ENCODE assay signal across 18 cellular contexts in genomic region chr16:69367980-69368379, GRCh38. TPM values are rescaled to one million over a fixed set of nuclear protein-coding genes. Genes with fewer than 3 reads are reported as not detected.
DNase-seq lines count a peak whose midpoint lies in the region; ATAC-seq and TF ChIP-seq lines count a peak whose summit lies in the region.
"Had no signal": no experiment of that assay in that cellular context is flagged by ENCODE, and none has a peak within 500 bp of the region (broad histone marks: within the 10 kb centered on the region; RNA-seq: fewer than 3 reads in every experiment).

No MANE protein-coding gene starts in this region.

- H3K9ac ChIP-seq in IMR-90 (ENCODE audit: low read depth, low read length), result no peak overlapping the region

- TF ChIP-seq POLR2A in IMR-90 (IDR thresholded peaks at IDR 0.05; ENCODE audit: low read depth, low read length), result no peak

- no peak overlapping the region for H4K8ac ChIP-seq in IMR-90 (ENCODE audit: low read depth in 2 of 2, low read length in 2 of 2)

- H3K18ac ChIP-seq in IMR-90 (ENCODE audit: low read depth, low read length), result no peak overlapping the region

- H2AFZ ChIP-seq in IMR-90 (replicated peaks; ENCODE audit: low read length, poor library complexity), result no peak overlapping the region

- no peaks in the 10 kb centered on the region; the same call in 1 of the 2 replicates for H3K4me1 ChIP-seq in IMR-90 (ENCODE audit: control insufficient read depth, insufficient read depth, low read length)

- no peak overlapping the region for H3K4ac ChIP-seq in IMR-90 (ENCODE audit: low read depth, low read length)

- no peak for TF ChIP-seq CTCF in AG04450 (IDR thresholded peaks at IDR 0.05; ENCODE audit: low read depth, low read length)
- no peak for TF ChIP-seq CTCF in IMR-90 (conservative IDR thresholded peaks at IDR 0.05; ENCODE audit: low read depth, low read length)

- POLR2A ChIA-PET in AG04450 (lab: Yijun Ruan, JAX) (no interaction called here), IMR-90 (lab: Charles Lee; ENCODE audit: unreplicated experiment) (no interaction called here)

- no peak overlapping the region for H2BK15ac ChIP-seq in IMR-90 (ENCODE audit: low read depth, low read length)

- no peak overlapping the region for H3K23ac ChIP-seq in IMR-90 (ENCODE audit: low read depth, low read length)

- in situ Hi-C loops in IMR-90 (cut with MboI; ENCODE audit: low sequenced_read_pairs), result no loop called here

- DNase-seq in AG04450 (ENCODE audit: low read depth, low spot score), result no peak
- DNase-seq in IMR-90, result peak; percentile 71
- peak; percentile 99 for DNase-seq in amniotic epithelial cell (ENCODE audit: low read depth)
- peak; percentile 6 for DNase-seq in kidney glomerular epithelial cell (lab: John Stamatoyannopoulos, UW)
- DNase-seq in GM19238 (ENCODE audit: insufficient read length, low spot score), result no peak
- DNase-seq in glomerular visceral epithelial cell (ENCODE audit: extremely low spot score), result no peak
- DNase-seq: activated effector memory CD4-positive, alpha-beta T cell treated with Interleukin-2 at 50 U/mL for 16 hours; amygdala; DND-41; NCI-H1694 treated with DMSO at 0.1 percent for 48 hours; NCI-H446; NK-92 treated with Interleukin-12 subunit alpha and Interleukin-12 subunit beta, amount 100 ng/mL, for 24 hours; retina had no signal

- ATAC-seq in IMR-90 (ENCODE audit: low read depth) (no peak; the same call in none of the 2 replicates), GM21515 (IDR thresholded peaks at IDR 0.05; ENCODE audit: unreplicated experiment) (no peak), HG02759 (IDR thresholded peaks at IDR 0.05; ENCODE audit: unreplicated experiment) (no peak)

- H2BK20ac ChIP-seq in IMR-90 (ENCODE audit: low read depth, low read length), result no peak overlapping the region

- H2AK9ac ChIP-seq in IMR-90 (replicated peaks; ENCODE audit: low read depth, low read length, poor library complexity), result no peak overlapping the region

- H3K9me3 ChIP-seq in AG04450 (ENCODE audit: control insufficient read depth, insufficient read depth, low read length) (no peaks in the 10 kb centered on the region), IMR-90 (ENCODE audit: control insufficient read depth, insufficient read depth, low read length) (no peaks in the 10 kb centered on the region)

- H3K14ac ChIP-seq in IMR-90 (replicated peaks; ENCODE audit: low read depth, low read length), result no peak overlapping the region

- H2BK5ac ChIP-seq in IMR-90 (ENCODE audit: low read depth, low read length, poor library complexity, severe bottlenecking), result peak overlapping the region; percentile 35

- dilution Hi-C loops in IMR-90 (cut with HindIII; ENCODE audit: low sequenced_read_pairs, unreplicated experiment), result no loop called here

- intact Hi-C loops in IMR-90 (cut with micrococcal nuclease), result no loop called here

- H2BK120ac ChIP-seq in IMR-90 (ENCODE audit: low read depth, low read length), result no peak overlapping the region

- no peaks in the 10 kb centered on the region for H3K27me3 ChIP-seq in AG04450 (ENCODE audit: control insufficient read depth, insufficient read depth, low read length)
- no peaks in the 10 kb centered on the region for H3K27me3 ChIP-seq in IMR-90 (ENCODE audit: control insufficient read depth, insufficient read depth, low read length)

- peaks cover 36 to 51% of the 10 kb centered on the region in 2 experiments for H3K79me1 ChIP-seq in IMR-90 (ENCODE audit: low read depth in 1 of 2, low read length in 2 of 2)

- TF ChIP-seq RAD21 in IMR-90 (IDR thresholded peaks at IDR 0.05; ENCODE audit: low read length), result no peak

- no peaks in the 10 kb centered on the region for H4K20me1 ChIP-seq in IMR-90 (ENCODE audit: insufficient read depth, low read length)

- peaks cover 48% of the 10 kb centered on the region for H3K36me3 ChIP-seq in IMR-90 (ENCODE audit: control insufficient read depth, insufficient read depth, low read length)

- peaks cover 11% of the 10 kb centered on the region; the same call in 1 of the 2 replicates for H3K9me1 ChIP-seq in IMR-90 (ENCODE audit: insufficient read depth, low read length)

- no peak overlapping the region for H3K56ac ChIP-seq in IMR-90 (ENCODE audit: extremely low read depth, insufficient read depth, low read length)

- H3K4me2 ChIP-seq in IMR-90 (ENCODE audit: low read depth, low read length), result no peak overlapping the region

- no peak overlapping the region for H2AK5ac ChIP-seq in IMR-90 (ENCODE audit: low read depth, low read length)

- BruUV-seq in IMR-90 (replicated peaks; lab: Mats Ljungman, UMichigan), result no TSS peak

- no CpG with 5 or more reads among the region's 7 CpGs for WGBS in IMR-90 (ENCODE audit: extremely low coverage in 2 of 2, insufficient read length in 1 of 2), 2 experiments

- no peak overlapping the region for H4K5ac ChIP-seq in IMR-90 (ENCODE audit: low read depth, low read length)

- no peak overlapping the region for H4K91ac ChIP-seq in IMR-90 (ENCODE audit: insufficient read depth, low read depth, low read length)

- H3K27ac ChIP-seq in AG04450 (ENCODE audit: low read depth, low read length) (peak overlapping the region; percentile 22), IMR-90 (ENCODE audit: insufficient read depth, low read length) (no peak overlapping the region)

- CTCF ChIA-PET in AG04450 (lab: Charles Lee), result no interaction called here
- CTCF ChIA-PET in IMR-90 (lab: Yijun Ruan, JAX), result no interaction called here

- no peak overlapping the region for H3K4me3 ChIP-seq in AG04450 (ENCODE audit: low read depth, low read length)
- no peak overlapping the region for H3K4me3 ChIP-seq in IMR-90 (ENCODE audit: insufficient read depth, low read depth, low read length)

TF ChIP-seq in IMR-90, 13 proteins besides CTCF, POLR2A, EP300 and RAD21:
- TF ChIP-seq FOS (IDR thresholded peaks at IDR 0.05; ENCODE audit: low read depth, low read length) (no peak), CEBPB (IDR thresholded peaks at IDR 0.05; ENCODE audit: low read depth, low read length) (peak; percentile 42; the same call in 1 of the 2 replicates)

RNA-seq across cellular contexts. Expression of gene TMED6, which starts 16.4 kb away (rescaled TPM):
- not detected in 2 replicates for polyA plus RNA-seq in AG04450 (2011; rRNA removed)
- 0.23 TPM in 1 of 2 replicates, not detected in the other for polyA minus RNA-seq in AG04450 (2011; rRNA and poly(A)+ RNA removed)
- total RNA-seq in IMR-90 (2012; rRNA removed), result not detected in 2 replicates
- 0.10 and 0.20 TPM in 2 replicates for polyA plus RNA-seq in IMR-90 (2012; rRNA removed)
- not detected in 2 replicates for polyA plus RNA-seq in IMR-90 (2012; cell fraction: cytosol; rRNA removed)
- polyA plus RNA-seq in IMR-90 (2012; cell fraction: nucleus; rRNA removed; ENCODE audit: low replicate concordance), result 0.08 and 0.73 TPM in 2 replicates
- total RNA-seq: cerebellum, kidney epithelial cell, M059J had no signal

RNA-seq across cellular contexts. Expression of gene TERF2, which starts 17.8 kb away (rescaled TPM):
- polyA plus RNA-seq in AG04450 (2011; rRNA removed), result 17.8 and 19.5 TPM in 2 replicates
- polyA minus RNA-seq in AG04450 (2011; rRNA and poly(A)+ RNA removed), result 20.1 and 23.2 TPM in 2 replicates
- total RNA-seq in IMR-90 (2012; rRNA removed), result 9.0 and 9.2 TPM in 2 replicates
- polyA plus RNA-seq in IMR-90 (2012; rRNA removed), result 13.8 and 15.2 TPM in 2 replicates
- 9.0 and 9.2 TPM in 2 replicates for polyA plus RNA-seq in IMR-90 (2012; cell fraction: cytosol; rRNA removed)
- polyA plus RNA-seq in IMR-90 (2012; cell fraction: nucleus; rRNA removed; ENCODE audit: low replicate concordance), result 4.3 and 11.3 TPM in 2 replicates

RNA-seq across cellular contexts. Expression of gene NIP7, which starts 28.4 kb away (rescaled TPM):
- polyA plus RNA-seq in AG04450 (2011; rRNA removed), result 12.1 and 13.6 TPM in 2 replicates
- polyA minus RNA-seq in AG04450 (2011; rRNA and poly(A)+ RNA removed), result 10.1 and 10.8 TPM in 2 replicates
- total RNA-seq in IMR-90 (2012; rRNA removed), result 28.3 and 40.5 TPM in 2 replicates
- 10.6 and 14.0 TPM in 2 replicates for polyA plus RNA-seq in IMR-90 (2012; rRNA removed)
- polyA plus RNA-seq in IMR-90 (2012; cell fraction: cytosol; rRNA removed), result 3.4 and 16.1 TPM in 2 replicates
- 3.0 and 8.0 TPM in 2 replicates for polyA plus RNA-seq in IMR-90 (2012; cell fraction: nucleus; rRNA removed; ENCODE audit: low replicate concordance)

RNA-seq across cellular contexts. Expression of gene COG8, which starts 28.6 kb away (rescaled TPM):
- polyA plus RNA-seq in AG04450 (2011; rRNA removed) (22.6 and 27.5 TPM in 2 replicates), IMR-90 (2012; rRNA removed) (22.8 and 23.4 TPM in 2 replicates)
- 37.9 and 43.5 TPM in 2 replicates for polyA minus RNA-seq in AG04450 (2011; rRNA and poly(A)+ RNA removed)
- 19.4 and 26.2 TPM in 2 replicates for total RNA-seq in IMR-90 (2012; rRNA removed)
- 16.0 and 27.1 TPM in 2 replicates for polyA plus RNA-seq in IMR-90 (2012; cell fraction: cytosol; rRNA removed)
- polyA plus RNA-seq in IMR-90 (2012; cell fraction: nucleus; rRNA removed; ENCODE audit: low replicate concordance), result 19.7 and 25.4 TPM in 2 replicates

RNA-seq across cellular contexts. Expression of gene PDF, which starts 37.6 kb away (rescaled TPM):
- polyA plus RNA-seq in AG04450 (2011; rRNA removed), result 5.4 and 6.4 TPM in 2 replicates
- 2.2 and 2.6 TPM in 2 replicates for polyA minus RNA-seq in AG04450 (2011; rRNA and poly(A)+ RNA removed)
- total RNA-seq in IMR-90 (2012; rRNA removed), result 4.5 and 7.5 TPM in 2 replicates
- 6.4 and 7.6 TPM in 2 replicates for polyA plus RNA-seq in IMR-90 (2012; rRNA removed)
- polyA plus RNA-seq in IMR-90 (2012; cell fraction: cytosol; rRNA removed), result 10.9 and 17.5 TPM in 2 replicates
- 6.6 and 10.2 TPM in 2 replicates for polyA plus RNA-seq in IMR-90 (2012; cell fraction: nucleus; rRNA removed; ENCODE audit: low replicate concordance)

Comparison
In these comparisons a context has a peak if more than half of its experiments do, and no peak if none do; other contexts are left out.
1. DNase-seq: peak in IMR-90 (single experiment), amniotic epithelial cell (single experiment) and kidney glomerular epithelial cell (single experiment); none in AG04450 (single experiment), GM19238 (single experiment) and glomerular visceral epithelial cell (single experiment).